In genomic region chr11:88338223-88338661, GRCh38 we compare ENCODE assay signal across 7 cellular contexts. TPM values are rescaled to one million over a fixed set of nuclear protein-coding genes. Genes with fewer than 3 reads are reported as not detected.
DNase-seq lines count a peak whose midpoint lies in the region; ATAC-seq and TF ChIP-seq lines count a peak whose summit lies in the region.

No MANE protein-coding gene starts in this region.

- peak overlapping the region; percentile 95 to 96 for H3K4me3 Mint-ChIP-seq in activated T-cell treated with anti-CD3 and anti-CD28 coated beads, Interleukin-2, amount 50 U/mL, for 72 hours

- no peaks in the 10 kb centered on the region for H3K9me3 ChIP-seq in neutrophil

- DNase-seq in OCI-M1 (lab: John Stamatoyannopoulos, UW) = peak; percentile 98
- peak; percentile 52 to 55 for DNase-seq in activated T-cell treated with anti-CD3 and anti-CD28 coated beads, Interleukin-2, amount 50 U/mL, for 72 hours
- peak; percentile 64 for DNase-seq in foreskin melanocyte

- no peaks in the 10 kb centered on the region for H3K27me3 ChIP-seq in neutrophil

- peak overlapping the region; percentile 98 for H3K27ac Mint-ChIP-seq in activated T-cell treated with anti-CD3 and anti-CD28 coated beads, Interleukin-2, amount 50 U/mL, for 72 hours

- H3K36me3 ChIP-seq in neutrophil (peaks cover 7% of the 10 kb centered on the region), urinary bladder (ENCODE audit: insufficient read depth) (no peaks in the 10 kb centered on the region)

- peak; percentile 38 for ATAC-seq in GM18858 (IDR thresholded peaks at IDR 0.05; ENCODE audit: unreplicated experiment)
- ATAC-seq in HG03097 (IDR thresholded peaks at IDR 0.05; ENCODE audit: low FRiP score, unreplicated experiment) = peak; percentile 53
- peak; percentile 46 to 56 for ATAC-seq in activated T-cell treated with anti-CD3 and anti-CD28 coated beads, Interleukin-2, amount 50 U/mL, for 72 hours (replicated peaks in 1 of 2)

- H3K9me3 Mint-ChIP-seq in activated T-cell treated with anti-CD3 and anti-CD28 coated beads, Interleukin-2, amount 50 U/mL, for 72 hours = no peaks in the 10 kb centered on the region

- no peak for TF ChIP-seq CTCF in neutrophil (IDR thresholded peaks at IDR 0.05)

- WGBS in urinary bladder = 8% methylated on average over 8 of the region's 8 CpGs

- H3K27ac ChIP-seq in neutrophil = peak overlapping the region; percentile 93
- H3K27ac ChIP-seq in urinary bladder (ENCODE audit: low read depth) = no peak overlapping the region

- H3K4me1 ChIP-seq in neutrophil (ENCODE audit: control insufficient read depth in 1 of 2, insufficient read depth in 1 of 2, low read depth in 1 of 2, low read length in 1 of 2) (peaks cover 50 to 55% of the 10 kb centered on the region in 2 experiments), urinary bladder (ENCODE audit: insufficient read depth) (no peaks in the 10 kb centered on the region)

- H3K27me3 Mint-ChIP-seq in activated T-cell treated with anti-CD3 and anti-CD28 coated beads, Interleukin-2, amount 50 U/mL, for 72 hours (ENCODE audit: low read depth) = no peaks in the 10 kb centered on the region

- H3K4me1 Mint-ChIP-seq in activated T-cell treated with anti-CD3 and anti-CD28 coated beads, Interleukin-2, amount 50 U/mL, for 72 hours (ENCODE audit: low read depth) = peaks cover 38% of the 10 kb centered on the region

- peak overlapping the region; percentile 83 to 85 for H3K4me3 ChIP-seq in neutrophil (ENCODE audit: low read depth in 1 of 2, low read length in 1 of 2)
- H3K4me3 ChIP-seq in urinary bladder (ENCODE audit: low read depth, low read length) = peak overlapping the region; percentile 82

- H3K36me3 Mint-ChIP-seq in activated T-cell treated with anti-CD3 and anti-CD28 coated beads, Interleukin-2, amount 50 U/mL, for 72 hours (ENCODE audit: insufficient read depth in 2 of 2) = peaks cover 2 to 12% of the 10 kb centered on the region in 2 donors

RNA-seq across cellular contexts. Expression of gene CTSC, which starts 0.7 kb away (rescaled TPM):
- total RNA-seq in activated T-cell treated with anti-CD3 and anti-CD28 coated beads, Interleukin-2, amount 50 U/mL, for 72 hours = 10 to 100 TPM; 73.0 to 78.3 TPM
- 178 TPM for total RNA-seq in urinary bladder
- polyA plus RNA-seq in urinary bladder = 72.4 TPM
